In genomic region chr1:150293433-150294253, GRCh38 we compare ENCODE assay signal across 1 cellular context.
A peak's percentile ranks its signal among the peaks of the same experiment; 100 is the strongest.
TF ChIP-seq lines count a peak whose summit lies in the region.

Gene MRPS21, plus strand, starts transcription at chr1:150293861. Its CDS starts 506 bp downstream, at chr1:150294367.

TF ChIP-seq in HepG2, 621 proteins besides CTCF, POLR2A, EP300 and RAD21 (continued from another document and continues in another):
- no peak for TF ChIP-seq ATF7 (IDR thresholded peaks at IDR 0.05)
- peak; percentile 32; the same call in 1 of the 2 replicates for TF ChIP-seq ATF7 (CRISPR knock-in tag; IDR thresholded peaks at IDR 0.05)
- TF ChIP-seq NFYB (CRISPR knock-in tag; IDR thresholded peaks at IDR 0.05): peak; percentile 39
- no peak for TF ChIP-seq BCL3 (CRISPR knock-in tag; IDR thresholded peaks at IDR 0.05)
- TF ChIP-seq PAWR (CRISPR knock-in tag; IDR thresholded peaks at IDR 0.05; ENCODE audit: borderline replicate concordance): no peak
- TF ChIP-seq BRD4 (CRISPR knock-in tag; IDR thresholded peaks at IDR 0.05): peak; percentile 53; the same call in 1 of the 2 replicates
- TF ChIP-seq HCFC1 (IDR thresholded peaks at IDR 0.05; ENCODE audit: low read depth, low read length): peak; percentile 66
- TF ChIP-seq CERS6 (CRISPR knock-in tag; IDR thresholded peaks at IDR 0.05): no peak
- TF ChIP-seq TRAFD1 (CRISPR knock-in tag; IDR thresholded peaks at IDR 0.05; ENCODE audit: borderline replicate concordance): no peak
- no peak for TF ChIP-seq ZSCAN12 (CRISPR knock-in tag; IDR thresholded peaks at IDR 0.05)
- TF ChIP-seq ZNF775 (CRISPR knock-in tag; IDR thresholded peaks at IDR 0.05; ENCODE audit: borderline replicate concordance): no peak
- TF ChIP-seq KLF12 (CRISPR knock-in tag; IDR thresholded peaks at IDR 0.05; ENCODE audit: borderline replicate concordance): no peak
- TF ChIP-seq ZNF205 (CRISPR knock-in tag; IDR thresholded peaks at IDR 0.05): no peak
- TF ChIP-seq KLF9 (CRISPR knock-in tag; IDR thresholded peaks at IDR 0.05; ENCODE audit: low read depth): no peak
- no peak for TF ChIP-seq MBNL3 (CRISPR knock-in tag; conservative IDR thresholded peaks at IDR 0.05)
- TF ChIP-seq JUN (CRISPR knock-in tag; IDR thresholded peaks at IDR 0.05): no peak
- peak; percentile 51; the same call in 1 of the 2 replicates for TF ChIP-seq ZNF275 (CRISPR knock-in tag; IDR thresholded peaks at IDR 0.05; ENCODE audit: borderline replicate concordance)
- no peak for TF ChIP-seq ZNF12 (CRISPR knock-in tag; IDR thresholded peaks at IDR 0.05)
- TF ChIP-seq ATF5 (CRISPR knock-in tag; IDR thresholded peaks at IDR 0.05; ENCODE audit: low read depth): no peak
- 0 out of 2 replicates have a peak, but pooled peaks have one; percentile 34 for TF ChIP-seq HNRNPL (IDR thresholded peaks at IDR 0.05; ENCODE audit: low read depth, low read length)
- no peak for TF ChIP-seq CAMTA2 (CRISPR knock-in tag; IDR thresholded peaks at IDR 0.05; ENCODE audit: borderline replicate concordance)
- peak; percentile 53; the same call in 1 of the 2 replicates for TF ChIP-seq ZNF724P (CRISPR knock-in tag; IDR thresholded peaks at IDR 0.05; ENCODE audit: borderline replicate concordance)
- TF ChIP-seq ZNF564 (CRISPR knock-in tag; IDR thresholded peaks at IDR 0.05): 0 out of 2 replicates have a peak, but pooled peaks have one; percentile 44
- no peak for TF ChIP-seq CSRNP2 (CRISPR knock-in tag; conservative IDR thresholded peaks at IDR 0.05; ENCODE audit: low read depth)
- peak; percentile 98 for TF ChIP-seq GABPB1 (CRISPR knock-in tag; IDR thresholded peaks at IDR 0.05)
- TF ChIP-seq MLXIP (CRISPR knock-in tag; IDR thresholded peaks at IDR 0.05; ENCODE audit: borderline replicate concordance): no peak
- no peak for TF ChIP-seq ZNF17 (CRISPR knock-in tag; IDR thresholded peaks at IDR 0.05)
- no peak for TF ChIP-seq CBX1 (IDR thresholded peaks at IDR 0.05; ENCODE audit: low read depth)
- no peak for TF ChIP-seq STAG1 (CRISPR knock-in tag; IDR thresholded peaks at IDR 0.05)
- TF ChIP-seq FIP1L1 (IDR thresholded peaks at IDR 0.05; ENCODE audit: borderline replicate concordance, insufficient read depth, low read depth, low read length): no peak
- no peak for TF ChIP-seq ZNF484 (CRISPR knock-in tag; IDR thresholded peaks at IDR 0.05; ENCODE audit: borderline replicate concordance, low read depth)
- peak; percentile 71 for TF ChIP-seq RXRA (CRISPR knock-in tag; IDR thresholded peaks at IDR 0.05)
- TF ChIP-seq GABPA (IDR thresholded peaks at IDR 0.05; ENCODE audit: low read depth, low read length): peak; percentile 97
- TF ChIP-seq GABPA (CRISPR knock-in tag; IDR thresholded peaks at IDR 0.05; ENCODE audit: low read depth): peak; percentile 99
- no peak for TF ChIP-seq SKI (IDR thresholded peaks at IDR 0.05; ENCODE audit: partially characterized antibody)
- peak; percentile 27; the same call in 1 of the 2 replicates for TF ChIP-seq ARHGAP35 (CRISPR knock-in tag; IDR thresholded peaks at IDR 0.05; ENCODE audit: borderline replicate concordance)
- no peak for TF ChIP-seq NCOA1 (CRISPR knock-in tag; IDR thresholded peaks at IDR 0.05)
- no peak for TF ChIP-seq ZNF460 (CRISPR knock-in tag; IDR thresholded peaks at IDR 0.05; ENCODE audit: borderline replicate concordance)
- TF ChIP-seq YEATS2 (CRISPR knock-in tag; IDR thresholded peaks at IDR 0.05; ENCODE audit: borderline replicate concordance): peak; percentile 95
- no peak for TF ChIP-seq ZNF720 (CRISPR knock-in tag; IDR thresholded peaks at IDR 0.05)
- TF ChIP-seq PAXIP1 (CRISPR knock-in tag; conservative IDR thresholded peaks at IDR 0.05): peak; percentile 35; the same call in 1 of the 2 replicates
- TF ChIP-seq TFDP2 (CRISPR knock-in tag; IDR thresholded peaks at IDR 0.05): peak; percentile 75
- 0 out of 2 replicates have a peak, but pooled peaks have one; percentile 67 for TF ChIP-seq ZNF772 (CRISPR knock-in tag; IDR thresholded peaks at IDR 0.05)
- no peak for TF ChIP-seq ZNF235 (CRISPR knock-in tag; IDR thresholded peaks at IDR 0.05; ENCODE audit: borderline replicate concordance)
- TF ChIP-seq ZFP37 (CRISPR knock-in tag; IDR thresholded peaks at IDR 0.05; ENCODE audit: borderline replicate concordance): peak; percentile 60; the same call in 1 of the 2 replicates
- TF ChIP-seq ZBTB3 (CRISPR knock-in tag; IDR thresholded peaks at IDR 0.05; ENCODE audit: borderline replicate concordance, low read depth): 0 out of 2 replicates have a peak, but pooled peaks have one; percentile 56
- peak; percentile 17 for TF ChIP-seq TEAD3 (CRISPR knock-in tag; optimal IDR thresholded peaks at IDR 0.05; ENCODE audit: borderline replicate concordance)
- TF ChIP-seq ZNF329 (CRISPR knock-in tag; IDR thresholded peaks at IDR 0.05; ENCODE audit: low read depth): no peak
- no peak for TF ChIP-seq PBX3 (CRISPR knock-in tag; IDR thresholded peaks at IDR 0.05; ENCODE audit: borderline replicate concordance)
- no peak for TF ChIP-seq SP1 (IDR thresholded peaks at IDR 0.05)
- TF ChIP-seq SP1 (CRISPR knock-in tag; IDR thresholded peaks at IDR 0.05): no peak
- no peak for TF ChIP-seq MAFG (CRISPR knock-in tag; IDR thresholded peaks at IDR 0.05)
